In genomic region chrX:28988246-28988645, GRCh38 we compare ENCODE assay signal across 23 cellular contexts.
DNase-seq lines count a peak whose midpoint lies in the region; ATAC-seq and TF ChIP-seq lines count a peak whose summit lies in the region.
"Had no signal": no experiment of that assay in that cellular context is flagged by ENCODE, and none has a peak within 500 bp of the region (broad histone marks: within the 10 kb centered on the region; RNA-seq: fewer than 3 reads in every experiment).

No MANE protein-coding gene starts in this region.

- peak; percentile 3 for DNase-seq in D341Med (ENCODE audit: low spot score)
- peak; percentile 59 for DNase-seq in NCI-H345 (lab: John Stamatoyannopoulos, UW)
- DNase-seq in NCI-H82 treated with DMSO at 0.1 percent for 48 hours (lab: John Stamatoyannopoulos, UW; ENCODE audit: unreplicated experiment), result peak; percentile 32
- peak; percentile 46 for DNase-seq in glutamatergic neuron
- no peak for DNase-seq in NCI-H2196 (lab: John Stamatoyannopoulos, UW; ENCODE audit: unreplicated experiment)
- DNase-seq: Calu3; CD4-positive, alpha-beta memory T cell; DND-41; GDM1; GOT3; NCI-H1092 treated with DMSO at 0.1 percent for 48 hours; NCI-H146; NCI-H2029 treated with DMSO at 0.1 percent for 48 hours; NCI-H2227 treated with DMSO at 0.1 percent for 48 hours; NCI-H526 treated with DMSO at 0.1 percent for 48 hours; SHP77; SK-N-SH; T-cell had no signal

- H3K4me1 Mint-ChIP-seq in glutamatergic neuron (ENCODE audit: low read depth, unreplicated experiment), result peaks cover 6% of the 10 kb centered on the region
- H3K4me1 Mint-ChIP-seq: CD4-positive, alpha-beta memory T cell; T-cell had no signal

- no peaks in the 10 kb centered on the region for H3K36me3 Mint-ChIP-seq in glutamatergic neuron (ENCODE audit: unreplicated experiment)
- H3K36me3 Mint-ChIP-seq: CD4-positive, alpha-beta memory T cell; T-cell had no signal

- H3K27me3 Mint-ChIP-seq in glutamatergic neuron (ENCODE audit: unreplicated experiment), result no peaks in the 10 kb centered on the region
- H3K27me3 Mint-ChIP-seq: CD4-positive, alpha-beta memory T cell had no signal

- H3K9me3 Mint-ChIP-seq in glutamatergic neuron (ENCODE audit: unreplicated experiment), result no peaks in the 10 kb centered on the region

- peak overlapping the region; percentile 33 for H3K27ac Mint-ChIP-seq in glutamatergic neuron (ENCODE audit: unreplicated experiment)
- H3K27ac Mint-ChIP-seq: T-cell had no signal

- TF ChIP-seq CTCF in glutamatergic neuron (IDR thresholded peaks at IDR 0.05; ENCODE audit: partially characterized antibody, unreplicated experiment), result no peak

- H3K4me3 Mint-ChIP-seq in glutamatergic neuron (ENCODE audit: unreplicated experiment), result no peak overlapping the region
- H3K4me3 Mint-ChIP-seq: CD4-positive, alpha-beta memory T cell; T-cell had no signal

- ATAC-seq in HG02623 (IDR thresholded peaks at IDR 0.05; ENCODE audit: unreplicated experiment) (no peak), GM21737 (IDR thresholded peaks at IDR 0.05; ENCODE audit: unreplicated experiment) (no peak), GM19324 (IDR thresholded peaks at IDR 0.05; ENCODE audit: low FRiP score, unreplicated experiment) (no peak)
- ATAC-seq: HCT116, K562, T-cell had no signal
